8 cellular contexts compared by ENCODE assay signal in genomic region chr17:75601057-75601987, GRCh38. TPM values are rescaled to one million over a fixed set of nuclear protein-coding genes. Genes with fewer than 3 reads are reported as not detected.
DNase-seq lines count a peak whose midpoint lies in the region; ATAC-seq and TF ChIP-seq lines count a peak whose summit lies in the region.

No MANE protein-coding gene starts in this region.

- H3K27me3 Mint-ChIP-seq in CD8-positive, alpha-beta T cell (ENCODE audit: low read depth) = no peaks in the 10 kb centered on the region
- no peaks in the 10 kb centered on the region for H3K27me3 Mint-ChIP-seq in activated T-cell treated with anti-CD3 and anti-CD28 coated beads, Interleukin-2, amount 50 U/mL, for 72 hours (ENCODE audit: low read depth)

- H3K4me1 Mint-ChIP-seq in CD8-positive, alpha-beta T cell (ENCODE audit: low read depth) = peaks cover 2% of the 10 kb centered on the region
- no peaks in the 10 kb centered on the region for H3K4me1 Mint-ChIP-seq in activated T-cell treated with anti-CD3 and anti-CD28 coated beads, Interleukin-2, amount 50 U/mL, for 72 hours (ENCODE audit: low read depth)

- no peak overlapping the region for H3K4me3 ChIP-seq in CD8-positive, alpha-beta T cell (ENCODE audit: low read depth, low read length)
- H3K4me3 ChIP-seq in Panc1 (ENCODE audit: low read depth in 2 of 2, low read length in 2 of 2) = no peak overlapping the region

- TF ChIP-seq CTCF in CD8-positive, alpha-beta T cell (IDR thresholded peaks at IDR 0.05) = peak; percentile 67
- TF ChIP-seq CTCF in Panc1 (IDR thresholded peaks at IDR 0.05) = peak; percentile 95

- in situ Hi-C loops in Panc1 (cut with HindIII; ENCODE audit: low pct_unique_long_range_greater_than_20kb, low sequenced_read_pairs) = no loop called here

- no peaks in the 10 kb centered on the region for H3K27me3 ChIP-seq in CD8-positive, alpha-beta T cell (ENCODE audit: insufficient read depth, low read length)
- H3K27me3 ChIP-seq in Panc1 (ENCODE audit: control insufficient read depth, insufficient read depth, low read length) = no peaks in the 10 kb centered on the region

- H3K36me3 Mint-ChIP-seq in CD8-positive, alpha-beta T cell = no peaks in the 10 kb centered on the region
- H3K36me3 Mint-ChIP-seq in activated T-cell treated with anti-CD3 and anti-CD28 coated beads, Interleukin-2, amount 50 U/mL, for 72 hours (ENCODE audit: insufficient read depth in 2 of 2) = no peaks in the 10 kb centered on the region

- H3K4me3 Mint-ChIP-seq in CD8-positive, alpha-beta T cell = no peak overlapping the region
- no peak overlapping the region for H3K4me3 Mint-ChIP-seq in activated T-cell treated with anti-CD3 and anti-CD28 coated beads, Interleukin-2, amount 50 U/mL, for 72 hours

- BruUV-seq in Panc1 (replicated peaks; lab: Mats Ljungman, UMichigan) = no TSS peak

- H3K27ac Mint-ChIP-seq in CD8-positive, alpha-beta T cell = no peak overlapping the region
- H3K27ac Mint-ChIP-seq in activated T-cell treated with anti-CD3 and anti-CD28 coated beads, Interleukin-2, amount 50 U/mL, for 72 hours = no peak overlapping the region

- H3K27ac ChIP-seq in CD8-positive, alpha-beta T cell (ENCODE audit: low read depth, low read length) = no peak overlapping the region
- H3K27ac ChIP-seq in Panc1 (ENCODE audit: low read length) = no peak overlapping the region

- no peaks in the 10 kb centered on the region for H3K4me1 ChIP-seq in CD8-positive, alpha-beta T cell (ENCODE audit: insufficient read depth, low read length)
- H3K4me1 ChIP-seq in Panc1 (ENCODE audit: control insufficient read depth, insufficient read depth, low read length) = no peaks in the 10 kb centered on the region

- peak; percentile 33 to 70 (median 64) for DNase-seq in CD8-positive, alpha-beta T cell
- DNase-seq in HT-29 (ENCODE audit: low spot score) (peak; percentile 82), Panc1 (ENCODE audit: low read depth, low spot score) (peak; percentile 33), foreskin melanocyte (peak; percentile 15), renal cortical epithelial cell (ENCODE audit: low read depth) (peak; percentile 10)
- peak; percentile 69 to 72 for DNase-seq in activated T-cell treated with anti-CD3 and anti-CD28 coated beads, Interleukin-2, amount 50 U/mL, for 72 hours

- no peaks in the 10 kb centered on the region for H3K9me3 Mint-ChIP-seq in CD8-positive, alpha-beta T cell
- no peaks in the 10 kb centered on the region for H3K9me3 Mint-ChIP-seq in activated T-cell treated with anti-CD3 and anti-CD28 coated beads, Interleukin-2, amount 50 U/mL, for 72 hours

- CTCF ChIA-PET in CD8-positive, alpha-beta T cell (lab: Charles Lee) = interaction anchor here (0.6 to 3.6 kb wide), 24 partner anchors 10 to 584 kb away, joined by 3 to 16 read pairs (median 4); partner anchors contain the start of gene SMIM5
- CTCF ChIA-PET in Panc1 (lab: Charles Lee) = interaction anchor here (0.5 to 2.9 kb wide), 15 partner anchors 8 to 172 kb away, joined by 3 to 12 read pairs (median 5); partner anchors contain the start of gene SMIM5

- ATAC-seq in CD8-positive, alpha-beta T cell = peak; percentile 92
- peak; percentile 80 for ATAC-seq in Panc1
- peak; percentile 71 to 80 for ATAC-seq in activated T-cell treated with anti-CD3 and anti-CD28 coated beads, Interleukin-2, amount 50 U/mL, for 72 hours (replicated peaks in 1 of 2)
- ATAC-seq in GM18519 (IDR thresholded peaks at IDR 0.05; ENCODE audit: low FRiP score, unreplicated experiment) = no peak
- ATAC-seq in HG03196 (IDR thresholded peaks at IDR 0.05; ENCODE audit: unreplicated experiment) = no peak

- POLR2A ChIA-PET in CD8-positive, alpha-beta T cell (lab: Charles Lee) = no interaction called here
- POLR2A ChIA-PET in Panc1 (lab: Charles Lee) = interaction anchor here (0.6 kb wide), 1 partner anchor 182 kb away, joined by 5 read pairs; no protein-coding TSS in a partner anchor

- no peaks in the 10 kb centered on the region for H3K9me3 ChIP-seq in CD8-positive, alpha-beta T cell (ENCODE audit: low read length)
- no peaks in the 10 kb centered on the region for H3K9me3 ChIP-seq in Panc1 (ENCODE audit: control insufficient read depth, insufficient read depth, low read depth, low read length)

- intact Hi-C loops in CD8-positive, alpha-beta T cell (cut with DNase I, micrococcal nuclease) = no loop called here
- intact Hi-C loops in Panc1 (cut with micrococcal nuclease; ENCODE audit: unreplicated experiment) = no loop called here

- H3K36me3 ChIP-seq in CD8-positive, alpha-beta T cell (ENCODE audit: insufficient read depth, low read length) = no peaks in the 10 kb centered on the region
- no peaks in the 10 kb centered on the region for H3K36me3 ChIP-seq in Panc1 (ENCODE audit: control insufficient read depth, insufficient read depth, low read length)

RNA-seq across cellular contexts. Expression of gene MYO15B, which starts 13.7 kb away (rescaled TPM):
- total RNA-seq in CD8-positive, alpha-beta T cell = 100 to 1,000 TPM; 271 to 300 TPM
- total RNA-seq in HT-29 (2014; rRNA removed; shearing (Covaris generic)) = 29.0 and 36.8 TPM in 2 replicates
- total RNA-seq in Panc1 (2021; ENCODE audit: unreplicated experiment) = 26.5 TPM
- polyA plus RNA-seq in Panc1 (2012; ENCODE audit: insufficient read length) = 26.4 TPM
- 100 to 1,000 TPM; 102 to 121 TPM for total RNA-seq in activated T-cell treated with anti-CD3 and anti-CD28 coated beads, Interleukin-2, amount 50 U/mL, for 72 hours
- total RNA-seq in renal cortical epithelial cell = 1.0 and 3.8 TPM in 2 replicates

RNA-seq across cellular contexts. Expression of gene SMIM5, which starts 31.9 kb away (rescaled TPM):
- 1 to 10 TPM in 1 of 2 experiments, under 1 TPM in 1; 0.60 to 2.1 TPM for total RNA-seq in CD8-positive, alpha-beta T cell
- total RNA-seq in HT-29 (2014; rRNA removed; shearing (Covaris generic)) = 16.4 and 16.7 TPM in 2 replicates
- total RNA-seq in Panc1 (2021; ENCODE audit: unreplicated experiment) = 0.10 TPM
- 0.24 TPM for polyA plus RNA-seq in Panc1 (2012; ENCODE audit: insufficient read length)
- 1 to 10 TPM; 1.4 to 2.4 TPM for total RNA-seq in activated T-cell treated with anti-CD3 and anti-CD28 coated beads, Interleukin-2, amount 50 U/mL, for 72 hours
- 0.20 and 1.6 TPM in 2 replicates for total RNA-seq in renal cortical epithelial cell

Comparison
In these comparisons a context has a peak if more than half of its experiments do, and no peak if none do; other contexts are left out.
1. ATAC-seq: peak in CD8-positive, alpha-beta T cell (single experiment), Panc1 (single experiment) and activated T-cell treated with anti-CD3 and anti-CD28 coated beads, Interleukin-2, amount 50 U/mL, for 72 hours (2 of 2); none in GM18519 (single experiment) and HG03196 (single experiment).
2. DNase-seq: peak in every context shown above with its lines; median percentile 82 in HT-29; 70 in activated T-cell treated with anti-CD3 and anti-CD28 coated beads, Interleukin-2, amount 50 U/mL, for 72 hours; 64 in CD8-positive, alpha-beta T cell; 33 in Panc1; 15 in foreskin melanocyte; 10 in renal cortical epithelial cell.